Comparison of ENCODE assay signal across 1 cellular context in genomic region chr1:109191377-109191776, GRCh38.
TF ChIP-seq lines count a peak whose summit lies in the region.

No MANE protein-coding gene starts in this region.

TF ChIP-seq in IMR-90, 13 proteins besides CTCF, POLR2A, EP300 and RAD21 (continued from another document):
- TF ChIP-seq RFX5 (IDR thresholded peaks at IDR 0.05; ENCODE audit: low read depth, low read length) (no peak), MXI1 (IDR thresholded peaks at IDR 0.05; ENCODE audit: borderline replicate concordance, low read depth, low read length) (no peak), CEBPB (IDR thresholded peaks at IDR 0.05; ENCODE audit: low read depth, low read length) (no peak), FOS (IDR thresholded peaks at IDR 0.05; ENCODE audit: low read depth, low read length) (no peak), USF2 (IDR thresholded peaks at IDR 0.05; ENCODE audit: low read depth, low read length) (no peak), RCOR1 (IDR thresholded peaks at IDR 0.05; ENCODE audit: insufficient replicate concordance, low read length) (no peak), CHD1 (IDR thresholded peaks at IDR 0.05; ENCODE audit: low read depth, low read length) (no peak), BHLHE40 (IDR thresholded peaks at IDR 0.05; ENCODE audit: low read depth, low read length) (no peak), ELK1 (IDR thresholded peaks at IDR 0.05; ENCODE audit: borderline replicate concordance, low read depth, low read length) (no peak), NFE2L2 (IDR thresholded peaks at IDR 0.05; ENCODE audit: low read depth, low read length) (no peak)
TF ChIP-seq in IMR-90: peak in this region for 0.
